1 cellular context compared by ENCODE assay signal in the genomic region with DNA sequence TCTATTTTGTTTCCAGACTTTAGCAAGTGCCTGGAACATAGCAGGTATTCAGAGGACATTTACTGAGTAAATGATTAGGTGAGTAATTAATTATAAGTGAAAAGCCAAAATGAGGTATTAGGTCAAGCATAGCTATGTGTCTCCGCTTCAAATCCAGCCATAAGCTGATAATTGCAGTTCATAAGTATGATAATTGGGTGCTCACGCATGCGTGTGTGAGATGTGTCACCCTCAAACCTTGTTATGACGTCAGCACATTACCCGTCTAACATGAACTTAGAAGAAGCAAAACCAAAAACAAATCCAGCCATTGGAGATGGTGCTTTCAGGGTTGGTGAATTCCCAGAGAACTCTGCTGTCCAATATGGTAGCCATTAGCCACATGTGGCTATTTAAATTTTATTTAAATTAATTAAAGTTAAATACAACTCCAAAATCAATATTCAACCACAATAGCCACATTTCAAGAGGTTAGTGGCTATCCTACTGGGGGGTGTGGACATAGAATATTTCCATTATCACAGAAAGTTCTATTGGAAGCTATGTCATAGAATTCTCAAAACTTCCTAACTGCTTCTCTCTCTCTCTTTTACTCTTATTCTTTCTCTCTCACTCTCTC.
TF ChIP-seq lines count a peak whose summit lies in the region.

TSS of gene CPA5 (plus strand) at position 569 of the 619 bp plus-strand sequence. CDS start 1,670 bp downstream, outside the sequence.

TF ChIP-seq in H1, 55 proteins besides CTCF, POLR2A, EP300 and RAD21:
- no peak for TF ChIP-seq POLR2AphosphoS5 (IDR thresholded peaks at IDR 0.05; ENCODE audit: low read depth, low read length)
- TF ChIP-seq HDAC2 (IDR thresholded peaks at IDR 0.05; ENCODE audit: borderline replicate concordance in 1 of 2, low read depth in 2 of 2, low read length in 2 of 2), result no peak
- TF ChIP-seq EGR1 (IDR thresholded peaks at IDR 0.05; ENCODE audit: borderline replicate concordance, low read depth, low read length), result no peak
- TF ChIP-seq, protein P1, sequence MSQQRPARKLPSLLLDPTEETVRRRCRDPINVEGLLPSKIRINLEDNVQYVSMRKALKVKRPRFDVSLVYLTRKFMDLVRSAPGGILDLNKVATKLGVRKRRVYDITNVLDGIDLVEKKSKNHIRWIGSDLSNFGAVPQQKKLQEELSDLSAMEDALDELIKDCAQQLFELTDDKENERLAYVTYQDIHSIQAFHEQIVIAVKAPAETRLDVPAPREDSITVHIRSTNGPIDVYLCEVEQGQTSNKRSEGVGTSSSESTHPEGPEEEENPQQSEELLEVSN (IDR thresholded peaks at IDR 0.05), result no peak
- no peak for TF ChIP-seq CEBPB (IDR thresholded peaks at IDR 0.05; ENCODE audit: low read depth, low read length)
- TF ChIP-seq SRF (IDR thresholded peaks at IDR 0.05; ENCODE audit: low read depth, low read length), result no peak
- TF ChIP-seq BACH1 (IDR thresholded peaks at IDR 0.05; ENCODE audit: low read length), result no peak
- TF ChIP-seq SIRT6 (IDR thresholded peaks at IDR 0.05; ENCODE audit: low read length), result no peak
- TF ChIP-seq RFX5 (IDR thresholded peaks at IDR 0.05; ENCODE audit: borderline replicate concordance, low read depth, low read length), result no peak
- no peak for TF ChIP-seq CTBP2 (IDR thresholded peaks at IDR 0.05; ENCODE audit: borderline replicate concordance, insufficient read depth, insufficient read length, low read length)
